In genomic region chr11:108871152-108871551, GRCh38 we compare ENCODE assay signal across 8 cellular contexts.
DNase-seq lines count a peak whose midpoint lies in the region; ATAC-seq and TF ChIP-seq lines count a peak whose summit lies in the region.

No MANE protein-coding gene starts in this region.

- ATAC-seq in Right ventricle myocardium superior (ENCODE audit: poor library complexity) (no peak), GM19351 (IDR thresholded peaks at IDR 0.05; ENCODE audit: unreplicated experiment) (no peak), GM18861 (IDR thresholded peaks at IDR 0.05; ENCODE audit: unreplicated experiment) (no peak)

- TF ChIP-seq POLR2A in suprapubic skin (IDR thresholded peaks at IDR 0.05) = no peak

- H3K27me3 ChIP-seq in cardiac muscle cell (no peaks in the 10 kb centered on the region), osteoblast (ENCODE audit: insufficient read depth, low read length) (no peaks in the 10 kb centered on the region), suprapubic skin (no peaks in the 10 kb centered on the region)

- H3K36me3 ChIP-seq in cardiac muscle cell (no peaks in the 10 kb centered on the region), osteoblast (ENCODE audit: insufficient read depth, low read length) (no peaks in the 10 kb centered on the region), suprapubic skin (no peaks in the 10 kb centered on the region)

- H3K4me3 ChIP-seq in cardiac muscle cell = no peak overlapping the region
- H3K4me3 ChIP-seq in osteoblast (ENCODE audit: insufficient read depth, low read length) = no peak overlapping the region
- no peak overlapping the region for H3K4me3 ChIP-seq in suprapubic skin

- DNase-seq in cardiac muscle cell (ENCODE audit: low read depth in 1 of 2, low spot score in 1 of 2) (peak; percentile 38 to 85), Right ventricle myocardium superior (no peak), NCI-H526 treated with DMSO at 0.1 percent for 48 hours (lab: John Stamatoyannopoulos, UW) (peak; percentile 66), dermis blood vessel endothelial cell (peak; percentile 88), osteoblast (ENCODE audit: insufficient read length, low spot score, missing footprints) (no peak), suprapubic skin (ENCODE audit: low spot score in 2 of 2) (no peak)

- no peaks in the 10 kb centered on the region for H3K79me2 ChIP-seq in osteoblast (ENCODE audit: insufficient read depth, low read length)

- intact Hi-C loops in Right ventricle myocardium superior (cut with DNase I) = loop anchor here (5.0 kb wide), 1 partner anchor 174 kb away; no protein-coding TSS in a partner anchor

- TF ChIP-seq EP300 in suprapubic skin (IDR thresholded peaks at IDR 0.05) = no peak

- H3K27ac ChIP-seq in cardiac muscle cell = no peak overlapping the region
- peak overlapping the region; percentile 90 for H3K27ac ChIP-seq in osteoblast (ENCODE audit: low read depth, low read length)
- no peak overlapping the region for H3K27ac ChIP-seq in suprapubic skin

- H3K4me2 ChIP-seq in osteoblast (ENCODE audit: insufficient read depth, low read length) = peak overlapping the region; percentile 73

- H3K9me3 ChIP-seq in cardiac muscle cell (ENCODE audit: low read depth) (no peaks in the 10 kb centered on the region), osteoblast (ENCODE audit: low read depth, low read length) (no peaks in the 10 kb centered on the region), suprapubic skin (no peaks in the 10 kb centered on the region)

- peak; percentile 80 for TF ChIP-seq CTCF in cardiac muscle cell (IDR thresholded peaks at IDR 0.05; ENCODE audit: low read depth, low read length)
- TF ChIP-seq CTCF in osteoblast (IDR thresholded peaks at IDR 0.05; ENCODE audit: extremely low read depth, low read depth, low read length) = peak; percentile 76
- peak in 1 of 2 donors; percentile 8 for TF ChIP-seq CTCF in suprapubic skin (IDR thresholded peaks at IDR 0.05)

- no peak overlapping the region for H2AFZ ChIP-seq in osteoblast (ENCODE audit: low read length)

- H3K4me1 ChIP-seq in cardiac muscle cell (ENCODE audit: low read depth) (peaks cover 8% of the 10 kb centered on the region), osteoblast (ENCODE audit: insufficient read depth, low read length) (peaks cover 61% of the 10 kb centered on the region), suprapubic skin (no peaks in the 10 kb centered on the region)

- H4K20me1 ChIP-seq in osteoblast (ENCODE audit: insufficient read depth, low read length) = no peaks in the 10 kb centered on the region

Comparison
In these comparisons a context has a peak if more than half of its experiments do, and no peak if none do; other contexts are left out.
1. DNase-seq: peak in cardiac muscle cell (2 of 2), NCI-H526 treated with DMSO at 0.1 percent for 48 hours (single experiment) and dermis blood vessel endothelial cell (single experiment); none in Right ventricle myocardium superior (single experiment), osteoblast (single experiment) and suprapubic skin (0 of 2).